8 cellular contexts compared by ENCODE assay signal in genomic region chr6:170307080-170307545, GRCh38. TPM values are rescaled to one million over a fixed set of nuclear protein-coding genes. Genes with fewer than 3 reads are reported as not detected.
A peak's percentile ranks its signal among the peaks of the same experiment; 100 is the strongest.
DNase-seq lines count a peak whose midpoint lies in the region; ATAC-seq, FAIRE-seq and TF ChIP-seq lines count a peak whose summit lies in the region.

No MANE protein-coding gene starts in this region.

- intact Hi-C loops in breast epithelium (cut with DNase I; ENCODE audit: low total_unique reads): no loop called here

- TF ChIP-seq POLR2A in breast epithelium (IDR thresholded peaks at IDR 0.05): no peak

- peak overlapping the region; percentile 88 to 96 (median 89) for H3K4me3 ChIP-seq in breast epithelium
- H3K4me3 ChIP-seq in mucosa of rectum (ENCODE audit: low read length in 2 of 2): peak overlapping the region; percentile 98 to 99

- DNase-seq in stimulated activated naive CD8-positive, alpha-beta T cell treated with anti-CD3 and anti-CD28 coated beads, Interleukin-15, Interleukin-2, amounts not matched to agents 100 U/mL and 50 U/mL, for 24 hours: no peak
- no peak for DNase-seq in breast epithelium (ENCODE audit: low spot score in 2 of 2)
- no peak for DNase-seq in stimulated activated CD4-positive, alpha-beta T cell treated with anti-CD3 and anti-CD28 coated beads, Interleukin-12 subunit alpha, Interleukin-12 subunit beta, amount 100 ng/mL, for 4 hours
- no peak for DNase-seq in GM19239 (ENCODE audit: insufficient read length, low spot score)

- H3K27me3 Mint-ChIP-seq in stimulated activated naive CD8-positive, alpha-beta T cell treated with anti-CD3 and anti-CD28 coated beads, Interleukin-15, Interleukin-2, amounts not matched to agents 100 ng/mL and 50 ng/mL, for 24 hours: peaks cover 6% of the 10 kb centered on the region

- no peak for ATAC-seq in stimulated activated naive CD8-positive, alpha-beta T cell treated with anti-CD3 and anti-CD28 coated beads, Interleukin-15, Interleukin-2, amounts not matched to agents 100 U/mL and 50 U/mL, for 24 hours
- ATAC-seq in GM18502 (IDR thresholded peaks at IDR 0.05; ENCODE audit: poor library complexity, unreplicated experiment) (no peak), HG03571 (IDR thresholded peaks at IDR 0.05; ENCODE audit: unreplicated experiment) (no peak)

- H3K9me3 ChIP-seq in breast epithelium (no peaks in the 10 kb centered on the region), mucosa of rectum (ENCODE audit: control insufficient read depth in 2 of 2, low read length in 2 of 2) (no peaks in the 10 kb centered on the region)

- H3K27ac ChIP-seq in breast epithelium: peak overlapping the region; percentile 94 to 96
- peak overlapping the region; percentile 88 to 90 for H3K27ac ChIP-seq in mucosa of rectum (ENCODE audit: low read depth in 2 of 2, low read length in 2 of 2)

- H3K27me3 ChIP-seq in breast epithelium (no peaks in the 10 kb centered on the region), mucosa of rectum (ENCODE audit: control insufficient read depth in 2 of 2, insufficient read depth in 2 of 2, low read length in 2 of 2) (no peaks in the 10 kb centered on the region)

- peaks cover 0 to 10% of the 10 kb centered on the region in 2 donors for H3K4me1 ChIP-seq in breast epithelium
- H3K4me1 ChIP-seq in mucosa of rectum (ENCODE audit: control insufficient read depth in 2 of 2, insufficient read depth in 2 of 2, low read length in 2 of 2): peaks cover 21 to 25% of the 10 kb centered on the region in 2 donors

- H3K36me3 Mint-ChIP-seq in stimulated activated naive CD8-positive, alpha-beta T cell treated with anti-CD3 and anti-CD28 coated beads, Interleukin-15, Interleukin-2, amounts not matched to agents 100 ng/mL and 50 ng/mL, for 24 hours (ENCODE audit: low read depth): peaks cover 25% of the 10 kb centered on the region

- no peaks in the 10 kb centered on the region for H3K9me3 Mint-ChIP-seq in stimulated activated naive CD8-positive, alpha-beta T cell treated with anti-CD3 and anti-CD28 coated beads, Interleukin-15, Interleukin-2, amounts not matched to agents 100 ng/mL and 50 ng/mL, for 24 hours

- H3K9ac ChIP-seq in mucosa of rectum (ENCODE audit: low read depth in 1 of 2, low read length in 2 of 2): peak overlapping the region; percentile 92 to 97

- peak overlapping the region; percentile 99 for H3K4me3 Mint-ChIP-seq in stimulated activated naive CD8-positive, alpha-beta T cell treated with anti-CD3 and anti-CD28 coated beads, Interleukin-15, Interleukin-2, amounts not matched to agents 100 ng/mL and 50 ng/mL, for 24 hours

- no peak for TF ChIP-seq CTCF in breast epithelium (IDR thresholded peaks at IDR 0.05)

- peaks cover 48% of the 10 kb centered on the region for H3K4me1 Mint-ChIP-seq in stimulated activated naive CD8-positive, alpha-beta T cell treated with anti-CD3 and anti-CD28 coated beads, Interleukin-15, Interleukin-2, amounts not matched to agents 100 ng/mL and 50 ng/mL, for 24 hours (ENCODE audit: low read depth)

- peak overlapping the region; percentile 97 for H3K27ac Mint-ChIP-seq in stimulated activated naive CD8-positive, alpha-beta T cell treated with anti-CD3 and anti-CD28 coated beads, Interleukin-15, Interleukin-2, amounts not matched to agents 100 ng/mL and 50 ng/mL, for 24 hours

- H3K36me3 ChIP-seq in breast epithelium (no peaks in the 10 kb centered on the region), mucosa of rectum (ENCODE audit: control insufficient read depth in 2 of 2, insufficient read depth in 2 of 2, low read length in 2 of 2) (no peaks in the 10 kb centered on the region)

- no peak for FAIRE-seq in GM19239 (lab: Jason Lieb, UNC)

RNA-seq across cellular contexts. Expression of gene FAM120B, which starts 0.6 kb away (rescaled TPM):
- total RNA-seq in breast epithelium: 10 to 100 TPM; 28.8 to 35.0 (median 33.8) TPM

RNA-seq across cellular contexts. Expression of gene DLL1, which starts 16.2 kb away (rescaled TPM):
- 10 to 100 TPM in 2 of 3 donors, 1 to 10 TPM in 1; 3.8 to 26.9 (median 12.3) TPM for total RNA-seq in breast epithelium
